ENCODE assay signal across 1 cellular context in the genomic region with DNA sequence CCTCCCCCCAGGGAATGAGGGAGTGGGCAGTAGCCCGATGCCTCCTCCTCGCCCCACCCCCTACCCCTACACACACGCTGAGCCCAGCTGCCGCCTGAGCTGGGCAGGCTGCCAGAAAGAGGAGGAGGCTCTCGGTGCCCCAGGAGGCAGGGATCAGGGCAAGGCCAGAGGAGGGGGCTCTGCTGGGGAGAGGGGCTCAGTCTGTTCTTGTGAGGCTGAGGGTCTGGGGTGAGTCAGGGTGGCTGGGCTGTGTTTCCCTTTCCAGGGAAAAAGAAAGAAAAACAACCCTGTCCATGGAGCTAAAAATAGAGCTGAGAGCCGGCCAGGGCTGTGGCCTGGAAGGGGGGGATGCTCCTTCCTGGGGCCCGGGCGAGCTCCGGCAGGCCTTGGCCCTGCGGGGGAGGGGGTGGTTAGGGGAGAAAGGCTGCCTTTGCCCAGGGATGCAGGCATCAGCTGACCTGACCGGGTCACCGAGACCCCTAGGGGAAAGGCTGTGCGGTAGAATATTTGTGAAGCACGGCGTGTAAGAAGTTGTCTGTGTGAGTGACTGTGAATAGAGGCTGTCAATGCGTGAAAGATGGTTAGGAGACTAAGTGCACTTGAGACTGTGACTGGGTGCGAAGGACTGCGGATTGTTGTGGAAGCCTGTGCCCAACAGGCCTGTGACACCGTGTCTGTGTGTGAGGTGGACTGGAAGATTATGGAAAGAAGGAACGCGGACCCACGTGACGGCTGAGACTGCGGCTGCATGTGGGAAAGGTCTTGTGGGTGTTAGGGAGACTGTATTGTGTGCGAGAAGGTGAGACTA.
A peak's percentile ranks its signal among the peaks of the same experiment; 100 is the strongest.
TF ChIP-seq lines count a peak whose summit lies in the region.

No MANE protein-coding gene starts in this region.

TF ChIP-seq in HepG2, 621 proteins besides CTCF, POLR2A, EP300 and RAD21 (continues in another document):
- TF ChIP-seq, protein P1, sequence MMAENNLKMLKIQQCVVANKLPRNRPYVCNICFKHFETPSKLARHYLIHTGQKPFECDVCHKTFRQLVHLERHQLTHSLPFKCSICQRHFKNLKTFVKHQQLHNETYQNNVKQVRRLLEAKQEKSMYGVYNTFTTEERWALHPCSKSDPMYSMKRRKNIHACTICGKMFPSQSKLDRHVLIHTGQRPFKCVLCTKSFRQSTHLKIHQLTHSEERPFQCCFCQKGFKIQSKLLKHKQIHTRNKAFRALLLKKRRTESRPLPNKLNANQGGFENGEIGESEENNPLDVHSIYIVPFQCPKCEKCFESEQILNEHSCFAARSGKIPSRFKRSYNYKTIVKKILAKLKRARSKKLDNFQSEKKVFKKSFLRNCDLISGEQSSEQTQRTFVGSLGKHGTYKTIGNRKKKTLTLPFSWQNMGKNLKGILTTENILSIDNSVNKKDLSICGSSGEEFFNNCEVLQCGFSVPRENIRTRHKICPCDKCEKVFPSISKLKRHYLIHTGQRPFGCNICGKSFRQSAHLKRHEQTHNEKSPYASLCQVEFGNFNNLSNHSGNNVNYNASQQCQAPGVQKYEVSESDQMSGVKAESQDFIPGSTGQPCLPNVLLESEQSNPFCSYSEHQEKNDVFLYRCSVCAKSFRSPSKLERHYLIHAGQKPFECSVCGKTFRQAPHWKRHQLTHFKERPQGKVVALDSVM (CRISPR knock-in tag; IDR thresholded peaks at IDR 0.05) = 0 out of 2 replicates have a peak, but pooled peaks have one; percentile 11
- TF ChIP-seq ZNF143 (CRISPR knock-in tag; IDR thresholded peaks at IDR 0.05) (no peak), PAXIP1 (CRISPR knock-in tag; conservative IDR thresholded peaks at IDR 0.05) (peak; percentile 26), SIX4 (CRISPR knock-in tag; IDR thresholded peaks at IDR 0.05) (no peak), PHF20 (CRISPR knock-in tag; IDR thresholded peaks at IDR 0.05) (peak; percentile 7; the same call in 1 of the 2 replicates), PRPF4 (IDR thresholded peaks at IDR 0.05; ENCODE audit: low read depth, low read length, poor library complexity, severe bottlenecking) (peak; percentile 55), ZKSCAN8 (CRISPR knock-in tag; IDR thresholded peaks at IDR 0.05; ENCODE audit: borderline replicate concordance) (peak; percentile 45; the same call in 1 of the 2 replicates), KAT2B (IDR thresholded peaks at IDR 0.05; ENCODE audit: borderline replicate concordance, low read depth, low read length) (no peak), SNAPC2 (CRISPR knock-in tag; IDR thresholded peaks at IDR 0.05) (no peak), ZNF281 (CRISPR knock-in tag; IDR thresholded peaks at IDR 0.05; ENCODE audit: borderline replicate concordance) (peak; percentile 94), POLR2AphosphoS5 (IDR thresholded peaks at IDR 0.05; ENCODE audit: low read depth, low read length) (peak; percentile 50), MEF2D (CRISPR knock-in tag; IDR thresholded peaks at IDR 0.05) (peak; percentile 94), HNRNPL (IDR thresholded peaks at IDR 0.05; ENCODE audit: low read depth, low read length) (0 out of 2 replicates have a peak, but pooled peaks have one; percentile 14), ZMYM2 (CRISPR knock-in tag; IDR thresholded peaks at IDR 0.05) (no peak), ZBTB7B (CRISPR knock-in tag; IDR thresholded peaks at IDR 0.05) (no peak; the same call in 1 of the 2 replicates), ZNF44 (CRISPR knock-in tag; IDR thresholded peaks at IDR 0.05) (0 out of 2 replicates have a peak, but pooled peaks have one; percentile 4), ZNF264 (CRISPR knock-in tag; IDR thresholded peaks at IDR 0.05) (no peak), KAT7 (CRISPR knock-in tag; IDR thresholded peaks at IDR 0.05; ENCODE audit: borderline replicate concordance) (0 out of 2 replicates have a peak, but pooled peaks have one; percentile 18), CENPX (CRISPR knock-in tag; IDR thresholded peaks at IDR 0.05) (no peak), KLF9 (CRISPR knock-in tag; IDR thresholded peaks at IDR 0.05; ENCODE audit: low read depth) (0 out of 2 replicates have a peak, but pooled peaks have one; percentile 21), NBN (conservative IDR thresholded peaks at IDR 0.05) (no peak), NR2F1 (CRISPR knock-in tag; IDR thresholded peaks at IDR 0.05) (no peak), SP5 (CRISPR knock-in tag; IDR thresholded peaks at IDR 0.05; ENCODE audit: borderline replicate concordance, low read depth) (peak; percentile 66), SPEN (CRISPR knock-in tag; IDR thresholded peaks at IDR 0.05; ENCODE audit: low read depth) (peak; percentile 1; the same call in 1 of the 2 replicates), ZNF317 (CRISPR knock-in tag; IDR thresholded peaks at IDR 0.05) (peak; percentile 39; the same call in 1 of the 2 replicates), ZNF609 (CRISPR knock-in tag; IDR thresholded peaks at IDR 0.05; ENCODE audit: borderline replicate concordance) (0 out of 2 replicates have a peak, but pooled peaks have one; percentile 25)
- TF ChIP-seq, protein P2, sequence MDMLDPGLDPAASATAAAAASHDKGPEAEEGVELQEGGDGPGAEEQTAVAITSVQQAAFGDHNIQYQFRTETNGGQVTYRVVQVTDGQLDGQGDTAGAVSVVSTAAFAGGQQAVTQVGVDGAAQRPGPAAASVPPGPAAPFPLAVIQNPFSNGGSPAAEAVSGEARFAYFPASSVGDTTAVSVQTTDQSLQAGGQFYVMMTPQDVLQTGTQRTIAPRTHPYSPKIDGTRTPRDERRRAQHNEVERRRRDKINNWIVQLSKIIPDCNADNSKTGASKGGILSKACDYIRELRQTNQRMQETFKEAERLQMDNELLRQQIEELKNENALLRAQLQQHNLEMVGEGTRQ (IDR thresholded peaks at IDR 0.05; ENCODE audit: low read depth, low read length) = 0 out of 2 replicates have a peak, but pooled peaks have one; percentile 17
- TF ChIP-seq, protein P2 (CRISPR knock-in tag; IDR thresholded peaks at IDR 0.05; ENCODE audit: borderline replicate concordance) = no peak
- TF ChIP-seq, protein P3, sequence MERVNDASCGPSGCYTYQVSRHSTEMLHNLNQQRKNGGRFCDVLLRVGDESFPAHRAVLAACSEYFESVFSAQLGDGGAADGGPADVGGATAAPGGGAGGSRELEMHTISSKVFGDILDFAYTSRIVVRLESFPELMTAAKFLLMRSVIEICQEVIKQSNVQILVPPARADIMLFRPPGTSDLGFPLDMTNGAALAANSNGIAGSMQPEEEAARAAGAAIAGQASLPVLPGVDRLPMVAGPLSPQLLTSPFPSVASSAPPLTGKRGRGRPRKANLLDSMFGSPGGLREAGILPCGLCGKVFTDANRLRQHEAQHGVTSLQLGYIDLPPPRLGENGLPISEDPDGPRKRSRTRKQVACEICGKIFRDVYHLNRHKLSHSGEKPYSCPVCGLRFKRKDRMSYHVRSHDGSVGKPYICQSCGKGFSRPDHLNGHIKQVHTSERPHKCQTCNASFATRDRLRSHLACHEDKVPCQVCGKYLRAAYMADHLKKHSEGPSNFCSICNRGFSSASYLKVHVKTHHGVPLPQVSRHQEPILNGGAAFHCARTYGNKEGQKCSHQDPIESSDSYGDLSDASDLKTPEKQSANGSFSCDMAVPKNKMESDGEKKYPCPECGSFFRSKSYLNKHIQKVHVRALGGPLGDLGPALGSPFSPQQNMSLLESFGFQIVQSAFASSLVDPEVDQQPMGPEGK (CRISPR knock-in tag; IDR thresholded peaks at IDR 0.05) = peak; percentile 74
- TF ChIP-seq, protein P4, sequence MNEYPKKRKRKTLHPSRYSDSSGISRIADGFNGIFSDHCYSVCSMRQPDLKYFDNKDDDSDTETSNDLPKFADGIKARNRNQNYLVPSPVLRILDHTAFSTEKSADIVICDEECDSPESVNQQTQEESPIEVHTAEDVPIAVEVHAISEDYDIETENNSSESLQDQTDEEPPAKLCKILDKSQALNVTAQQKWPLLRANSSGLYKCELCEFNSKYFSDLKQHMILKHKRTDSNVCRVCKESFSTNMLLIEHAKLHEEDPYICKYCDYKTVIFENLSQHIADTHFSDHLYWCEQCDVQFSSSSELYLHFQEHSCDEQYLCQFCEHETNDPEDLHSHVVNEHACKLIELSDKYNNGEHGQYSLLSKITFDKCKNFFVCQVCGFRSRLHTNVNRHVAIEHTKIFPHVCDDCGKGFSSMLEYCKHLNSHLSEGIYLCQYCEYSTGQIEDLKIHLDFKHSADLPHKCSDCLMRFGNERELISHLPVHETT (CRISPR knock-in tag; conservative IDR thresholded peaks at IDR 0.05) = 0 out of 2 replicates have a peak, but pooled peaks have one; percentile 7
- TF ChIP-seq, protein P5, sequence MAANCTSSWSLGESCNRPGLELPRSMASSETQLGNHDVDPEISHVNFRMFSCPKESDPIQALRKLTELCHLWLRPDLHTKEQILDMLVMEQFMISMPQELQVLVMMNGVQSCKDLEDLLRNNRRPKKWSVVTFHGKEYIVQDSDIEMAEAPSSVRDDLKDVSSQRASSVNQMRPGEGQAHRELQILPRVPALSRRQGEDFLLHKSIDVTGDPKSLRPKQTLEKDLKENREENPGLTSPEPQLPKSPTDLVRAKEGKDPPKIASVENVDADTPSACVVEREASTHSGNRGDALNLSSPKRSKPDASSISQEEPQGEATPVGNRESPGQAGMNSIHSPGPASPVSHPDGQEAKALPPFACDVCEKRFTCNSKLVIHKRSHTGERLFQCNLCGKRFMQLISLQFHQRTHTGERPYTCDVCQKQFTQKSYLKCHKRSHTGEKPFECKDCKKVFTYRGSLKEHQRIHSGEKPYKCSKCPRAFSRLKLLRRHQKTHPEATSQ (CRISPR knock-in tag; IDR thresholded peaks at IDR 0.05; ENCODE audit: borderline replicate concordance) = no peak; the same call in 1 of the 2 replicates
